In genomic region chr16:65481956-65482355, GRCh38 we compare ENCODE assay signal across 15 cellular contexts.
DNase-seq lines count a peak whose midpoint lies in the region; ATAC-seq, FAIRE-seq and TF ChIP-seq lines count a peak whose summit lies in the region.
"Had no signal": no experiment of that assay in that cellular context is flagged by ENCODE, and none has a peak within 500 bp of the region (broad histone marks: within the 10 kb centered on the region; RNA-seq: fewer than 3 reads in every experiment).

No MANE protein-coding gene starts in this region.

- H3K79me1 ChIP-seq in H1 (ENCODE audit: low read depth, low read length), result no peaks in the 10 kb centered on the region

- no peak for FAIRE-seq in H1 (lab: Jason Lieb, UNC)
- FAIRE-seq: A549 had no signal

- no peaks in the 10 kb centered on the region for H3K4me1 Mint-ChIP-seq in CD4-positive, alpha-beta T cell (ENCODE audit: low read depth)
- H3K4me1 Mint-ChIP-seq: CD14-positive monocyte; CD8-positive, alpha-beta memory T cell had no signal

- H2BK120ac ChIP-seq in H1 (replicated peaks; ENCODE audit: low read depth, low read length), result no peak overlapping the region

- no peak overlapping the region for H2AK5ac ChIP-seq in H1 (ENCODE audit: low read depth, low read length)

- H3K27me3 Mint-ChIP-seq in CD4-positive, alpha-beta T cell, result no peaks in the 10 kb centered on the region
- H3K27me3 Mint-ChIP-seq: CD8-positive, alpha-beta memory T cell had no signal

- ATAC-seq in foreskin keratinocyte (peak; percentile 27), HG03442 (IDR thresholded peaks at IDR 0.05; ENCODE audit: unreplicated experiment) (no peak)
- no peak for ATAC-seq in CD4-positive, alpha-beta T cell (ENCODE audit: poor library complexity)
- ATAC-seq: A549 had no signal

- H3K23ac ChIP-seq in H1 (ENCODE audit: insufficient read length), result no peak overlapping the region

- H3K56ac ChIP-seq in H1 (replicated peaks; ENCODE audit: insufficient read length, low read depth, low read length), result no peak overlapping the region

- TF ChIP-seq CTCF in RWPE1 (conservative IDR thresholded peaks at IDR 0.05; ENCODE audit: low read depth), result no peak
- no peak for TF ChIP-seq CTCF in H1 (IDR thresholded peaks at IDR 0.05; ENCODE audit: control extremely low read depth in 1 of 3, insufficient read depth in 1 of 3, low read depth in 1 of 3, low read length in 3 of 3)
- TF ChIP-seq CTCF in foreskin keratinocyte (conservative IDR thresholded peaks at IDR 0.05), result no peak
- no peak for TF ChIP-seq CTCF in CD4-positive, alpha-beta T cell (IDR thresholded peaks at IDR 0.05)

- POLR2A ChIA-PET in RWPE1 (lab: Yijun Ruan, JAX; ENCODE audit: low non-redundant PET), result no interaction called here
- POLR2A ChIA-PET in H1 (lab: Charles Lee; ENCODE audit: partially characterized antibody), result no interaction called here
- POLR2A ChIA-PET in CD4-positive, alpha-beta T cell (lab: Charles Lee), result no interaction called here

- no peak overlapping the region for H3K9ac ChIP-seq in H1 (replicated peaks in 1 of 4; ENCODE audit: extremely low read depth in 1 of 4, low read depth in 3 of 4, low read length in 3 of 4)
- H3K9ac ChIP-seq: GM23248 had no signal

- 84% methylated on average over 4 of the region's 4 CpGs; no CpG with 5 or more reads in 1 of the 2 experiments for WGBS in H1 (ENCODE audit: extremely low coverage in 1 of 2, insufficient coverage in 1 of 2, insufficient read length in 1 of 2, insufficient replicate concordance in 2 of 2, low coverage in 1 of 2, low lambda C conversion rate in 2 of 2, missing lambda C conversion rate in 1 of 2), 2 experiments

- no peaks in the 10 kb centered on the region for H3K27me3 ChIP-seq in H1 (replicated peaks in 1 of 4; ENCODE audit: control insufficient read depth in 3 of 4, extremely low read depth in 1 of 4, insufficient read depth in 3 of 4, low read length in 3 of 4)
- H3K27me3 ChIP-seq in foreskin keratinocyte, result peaks cover 8% of the 10 kb centered on the region
- H3K27me3 ChIP-seq in CD4-positive, alpha-beta T cell (ENCODE audit: control insufficient read depth, insufficient read depth, low read length), result no peaks in the 10 kb centered on the region

- H3K36me3 ChIP-seq in H1 (ENCODE audit: control insufficient read depth in 2 of 4, insufficient read depth in 4 of 4, low read length in 3 of 4), result no peaks in the 10 kb centered on the region

- no peak overlapping the region for H3K18ac ChIP-seq in H1 (ENCODE audit: extremely low read depth, low read length)

- no peak for TF ChIP-seq EP300 in H1 (IDR thresholded peaks at IDR 0.05; ENCODE audit: borderline replicate concordance in 1 of 2, low read depth in 2 of 2, low read length in 2 of 2)

- H4K5ac ChIP-seq in H1 (ENCODE audit: insufficient read length, low read depth, low read length), result no peak overlapping the region

- H2BK12ac ChIP-seq in H1 (ENCODE audit: low read depth, low read length), result no peak overlapping the region

- H3K9me3 Mint-ChIP-seq in CD4-positive, alpha-beta T cell, result peaks cover 2% of the 10 kb centered on the region

- no peak overlapping the region for H4K8ac ChIP-seq in H1 (ENCODE audit: extremely low read depth, insufficient read depth, low read length)

- CTCF ChIA-PET in RWPE1 (lab: Yijun Ruan, JAX) (no interaction called here), H1 (lab: Charles Lee; ENCODE audit: partially characterized antibody) (interaction anchor here (1.2 to 1.3 kb wide), 2 partner anchors 11 to 29 kb away, joined by 4 to 5 read pairs; no protein-coding TSS in a partner anchor)
- CTCF ChIA-PET in CD4-positive, alpha-beta T cell (lab: Charles Lee), result no interaction called here

- no peak overlapping the region for H2BK15ac ChIP-seq in H1 (ENCODE audit: low read length)

- H3K4me2 ChIP-seq in H1 (ENCODE audit: insufficient read depth in 1 of 2, low read depth in 2 of 2, low read length in 2 of 2), result no peak overlapping the region
- H3K4me2 ChIP-seq: A549 had no signal

- no peak overlapping the region for H3K4me3 Mint-ChIP-seq in CD4-positive, alpha-beta T cell
- H3K4me3 Mint-ChIP-seq: CD14-positive monocyte; CD8-positive, alpha-beta memory T cell had no signal

- TF ChIP-seq RAD21 in H1 (IDR thresholded peaks at IDR 0.05 in 1 of 2, conservative IDR thresholded peaks at IDR 0.05 in 1 of 2; ENCODE audit: low read depth in 2 of 2, low read length in 2 of 2), result no peak

- no peaks in the 10 kb centered on the region for H3K23me2 ChIP-seq in H1 (ENCODE audit: low read depth, low read length)

- no peak overlapping the region for H4K91ac ChIP-seq in H1 (replicated peaks; ENCODE audit: insufficient read length, low read length)

- no peaks in the 10 kb centered on the region for H3K79me2 ChIP-seq in H1 (ENCODE audit: control insufficient read depth in 1 of 2, insufficient read depth in 2 of 2, low read length in 2 of 2)

- H2BK5ac ChIP-seq in H1 (ENCODE audit: low read depth, low read length), result no peak overlapping the region

- no peak for TF ChIP-seq POLR2A in H1 (IDR thresholded peaks at IDR 0.05; ENCODE audit: control extremely low read depth in 1 of 2, low read depth in 2 of 2, low read length in 2 of 2)

- H3K4ac ChIP-seq in H1 (replicated peaks; ENCODE audit: insufficient read length, low read depth, low read length), result no peak overlapping the region

- intact Hi-C loops in CD4-positive, alpha-beta T cell (cut with DNase I, micrococcal nuclease), result no loop called here

- H3K14ac ChIP-seq in H1 (ENCODE audit: insufficient read length), result no peak overlapping the region

- H2BK20ac ChIP-seq in H1 (ENCODE audit: low read length), result peak overlapping the region; percentile 72; the same call in 1 of the 2 replicates

- DNase-seq in RWPE1 (ENCODE audit: low spot score), result peak; percentile 37
- DNase-seq in H1 (ENCODE audit: low read depth in 1 of 2, low spot score in 2 of 2), result no peak
- peak; percentile 23 to 74 for DNase-seq in foreskin keratinocyte
- no peak for DNase-seq in HPDE6-E6E7 (ENCODE audit: extremely low spot score)
- no peak for DNase-seq in CD4-positive, alpha-beta T cell
- DNase-seq: Caco-2; CD8-positive, alpha-beta memory T cell; DND-41; GDM1; GM23248; H7; IMR-90 had no signal

- H3K9me3 ChIP-seq in H1 (ENCODE audit: insufficient read depth in 2 of 2, low read depth in 1 of 2, low read length in 1 of 2), result no peaks in the 10 kb centered on the region
- no peaks in the 10 kb centered on the region for H3K9me3 ChIP-seq in CD4-positive, alpha-beta T cell (ENCODE audit: control insufficient read depth, low read length)
- H3K9me3 ChIP-seq: A549, Caco-2 had no signal

- H3K4me3 ChIP-seq in H1 (ENCODE audit: extremely low read depth in 1 of 4, insufficient read depth in 2 of 4, low read depth in 3 of 4, low read length in 4 of 4), result no peak overlapping the region
- H3K4me3 ChIP-seq: A549, GM23248 had no signal

- no peaks in the 10 kb centered on the region for H4K20me1 ChIP-seq in H1 (replicated peaks in 1 of 2; ENCODE audit: control insufficient read depth in 1 of 2, insufficient read depth in 2 of 2, low read length in 2 of 2)

- H2AFZ ChIP-seq in H1 (ENCODE audit: low read length), result no peak overlapping the region
- H2AFZ ChIP-seq: GM23248 had no signal

- no peak overlapping the region for H3K27ac Mint-ChIP-seq in CD4-positive, alpha-beta T cell
- H3K27ac Mint-ChIP-seq: CD14-positive monocyte; CD8-positive, alpha-beta memory T cell had no signal

- H3K27ac ChIP-seq in RWPE1 (no peak overlapping the region), H1 (ENCODE audit: low read depth, low read length) (no peak overlapping the region), foreskin keratinocyte (no peak overlapping the region)
- no peak overlapping the region for H3K27ac ChIP-seq in CD4-positive, alpha-beta T cell (ENCODE audit: low read depth, low read length)
- H3K27ac ChIP-seq: A549, GM23248 had no signal

- H3K4me1 ChIP-seq in H1 (replicated peaks in 1 of 4; ENCODE audit: control insufficient read depth in 3 of 4, insufficient read depth in 4 of 4, low read length in 3 of 4) (peaks cover 0 to 3% (median 0%) of the 10 kb centered on the region in 4 experiments; a peak in 1 of 7 replicates), foreskin keratinocyte (no peaks in the 10 kb centered on the region)
- H3K4me1 ChIP-seq: A549, Caco-2 had no signal

- H3K36me3 Mint-ChIP-seq in CD4-positive, alpha-beta T cell (ENCODE audit: low read depth), result no peaks in the 10 kb centered on the region
- H3K36me3 Mint-ChIP-seq: CD14-positive monocyte; CD8-positive, alpha-beta memory T cell had no signal

TF ChIP-seq in H1, 55 proteins besides CTCF, POLR2A, EP300 and RAD21:
- no peak for TF ChIP-seq SP2 (IDR thresholded peaks at IDR 0.05; ENCODE audit: low read length)
- no peak for TF ChIP-seq SIX5 (IDR thresholded peaks at IDR 0.05; ENCODE audit: low read depth, low read length)
- TF ChIP-seq BCL11A (IDR thresholded peaks at IDR 0.05; ENCODE audit: low read depth in 2 of 2, low read length in 2 of 2), result no peak
- no peak for TF ChIP-seq JUN (IDR thresholded peaks at IDR 0.05; ENCODE audit: low read depth, low read length)
- no peak for TF ChIP-seq CHD1 (IDR thresholded peaks at IDR 0.05; ENCODE audit: low read depth, low read length)
- no peak for TF ChIP-seq POU5F1 (IDR thresholded peaks at IDR 0.05; ENCODE audit: low read depth, low read length)
- TF ChIP-seq FOSL1 (IDR thresholded peaks at IDR 0.05; ENCODE audit: insufficient read depth, low read depth, low read length), result no peak
- TF ChIP-seq ATF2 (IDR thresholded peaks at IDR 0.05; ENCODE audit: low read length), result no peak
- TF ChIP-seq CEBPB (IDR thresholded peaks at IDR 0.05; ENCODE audit: low read depth, low read length), result no peak
- no peak for TF ChIP-seq MAFK (IDR thresholded peaks at IDR 0.05; ENCODE audit: low read depth, low read length)

Comparison
In these comparisons a context has a peak if more than half of its experiments do, and no peak if none do; other contexts are left out.
1. DNase-seq: peak in RWPE1 (single experiment) and foreskin keratinocyte (2 of 2); none in H1 (0 of 2), HPDE6-E6E7 (single experiment) and CD4-positive, alpha-beta T cell (0 of 10).